13 cellular contexts compared by ENCODE assay signal in the genomic region with DNA sequence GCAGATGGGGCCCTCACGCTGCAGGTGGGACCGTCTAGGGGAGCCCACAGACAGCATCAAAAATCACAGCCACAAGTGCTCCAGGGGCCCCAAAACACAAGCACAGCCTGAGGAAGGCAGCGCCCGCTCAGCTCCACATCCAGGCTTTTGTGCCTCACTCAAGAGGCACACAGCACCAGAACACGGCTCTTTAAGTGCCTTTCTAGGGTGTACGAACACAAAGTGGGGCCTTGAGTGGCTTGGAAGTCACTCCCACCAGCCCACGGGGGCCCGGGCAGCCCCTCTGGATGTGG.
DNase-seq lines count a peak whose midpoint lies in the region; ATAC-seq, FAIRE-seq and TF ChIP-seq lines count a peak whose summit lies in the region.
"Had no signal": no experiment of that assay in that cellular context is flagged by ENCODE, and none has a peak within 500 bp of the region (broad histone marks: within the 10 kb centered on the region; RNA-seq: fewer than 3 reads in every experiment).

No MANE protein-coding gene starts in this region.

- no peak for TF ChIP-seq POLR2A in adrenal gland (IDR thresholded peaks at IDR 0.05)

- H3K4me1 ChIP-seq in ACC112 (ENCODE audit: control insufficient read depth, insufficient read depth, low read length, unreplicated experiment) (peaks cover 24% of the 10 kb centered on the region), adrenal gland (replicated peaks in 1 of 2) (peaks cover 23 to 26% of the 10 kb centered on the region in 2 donors), kidney (ENCODE audit: control insufficient read depth in 1 of 2, insufficient read depth in 1 of 2, low read depth in 1 of 2, low read length in 2 of 2) (peaks cover 25 to 28% of the 10 kb centered on the region in 2 donors), rectal smooth muscle tissue (ENCODE audit: control insufficient read depth, insufficient read depth, low read length) (peaks cover 34% of the 10 kb centered on the region)

- H3K9me3 ChIP-seq in adrenal gland (replicated peaks in 1 of 3) (no peaks in the 10 kb centered on the region), kidney (ENCODE audit: control insufficient read depth in 1 of 2, low read length in 2 of 2) (no peaks in the 10 kb centered on the region)

- 21 to 59% (median 47%) methylated on average over 2 to 8 of the region's 8 CpGs for WGBS in adrenal gland, 4 donors

- ATAC-seq in HG02885 (IDR thresholded peaks at IDR 0.05; ENCODE audit: poor library complexity, unreplicated experiment): no peak
- ATAC-seq: stimulated activated memory B cell treated with anti-CD40 and anti-IgM and Interleukin-4, amounts not matched to agents 10 μg/mL and 1 μg/mL and 100 μg/mL, for 72 hours had no signal

- intact Hi-C loops in adrenal gland (cut with DNase I): no loop called here
- intact Hi-C loops in kidney (cut with DNase I): no loop called here

- H3K79me2 ChIP-seq in ACC112 (ENCODE audit: control insufficient read depth, insufficient read depth, low read length, unreplicated experiment): peaks cover 10% of the 10 kb centered on the region

- FAIRE-seq in kidney (lab: Jason Lieb, UNC): no peak

- H3K4me3 ChIP-seq in ACC112 (ENCODE audit: low read depth, low read length) (peak overlapping the region; percentile 38; the same call in 1 of the 2 replicates), adrenal gland (no peak overlapping the region), kidney (ENCODE audit: low read length in 2 of 2) (no peak overlapping the region), rectal smooth muscle tissue (ENCODE audit: low read length) (peak overlapping the region; percentile 19)
- H3K4me3 ChIP-seq: SK-N-MC had no signal

- H3K27me3 ChIP-seq in ACC112 (ENCODE audit: insufficient read depth, low read length) (no peaks in the 10 kb centered on the region), adrenal gland (no peaks in the 10 kb centered on the region), rectal smooth muscle tissue (ENCODE audit: control insufficient read depth, insufficient read depth, low read length) (no peaks in the 10 kb centered on the region)

- no peak for DNase-seq in adrenal gland
- DNase-seq in kidney: no peak
- DNase-seq in activated naive CD4-positive, alpha-beta T cell treated with anti-CD3 and anti-CD28 coated beads, Interleukin-2, amount 50 U/mL, for 16 hours: no peak
- no peak for DNase-seq in ACHN
- no peak for DNase-seq in stimulated activated CD4-positive, alpha-beta T cell treated with anti-CD3 and anti-CD28 coated beads, Interleukin-15, amount 100 ng/mL, for 24 hours
- DNase-seq: activated CD4-positive, alpha-beta T cell treated with anti-CD3 and anti-CD28 coated beads for 48 hours; cortex of kidney; NCI-H510A had no signal

- no peak overlapping the region for H3K9ac ChIP-seq in kidney (ENCODE audit: low read length in 2 of 2)
- H3K9ac ChIP-seq in rectal smooth muscle tissue (ENCODE audit: low read length): no peak overlapping the region

- H3K27ac ChIP-seq in ACC112 (ENCODE audit: low read depth, low read length) (peak overlapping the region; percentile 76; the same call in 1 of the 2 replicates), adrenal gland (peak overlapping the region; percentile 78 to 98 (median 90)), kidney (ENCODE audit: low read depth in 2 of 2, low read length in 2 of 2) (peak overlapping the region; percentile 88 to 91), rectal smooth muscle tissue (ENCODE audit: low read depth, low read length) (peak overlapping the region; percentile 90)
- H3K27ac ChIP-seq: SK-N-MC had no signal

- H3K36me3 ChIP-seq in ACC112 (ENCODE audit: insufficient read depth, low read length) (no peaks in the 10 kb centered on the region), adrenal gland (replicated peaks in 1 of 2) (no peaks in the 10 kb centered on the region), kidney (ENCODE audit: control insufficient read depth in 1 of 2, insufficient read depth in 2 of 2, low read length in 2 of 2) (no peaks in the 10 kb centered on the region), rectal smooth muscle tissue (ENCODE audit: control insufficient read depth, insufficient read depth, low read length) (no peaks in the 10 kb centered on the region)

- no peak for TF ChIP-seq CTCF in adrenal gland (IDR thresholded peaks at IDR 0.05)
- TF ChIP-seq CTCF in kidney (IDR thresholded peaks at IDR 0.05; ENCODE audit: borderline replicate concordance, extremely low read depth, insufficient read depth): no peak

- no peak overlapping the region for H2AFZ ChIP-seq in ACC112 (ENCODE audit: low read length, unreplicated experiment)

- in situ Hi-C loops in ACHN (cut with HindIII; ENCODE audit: low pct_ligation_motif_present, low pct_unique_long_range_greater_than_20kb, low sequenced_read_pairs): no loop called here

Comparison
In these comparisons a context has a peak if more than half of its experiments do, and no peak if none do; other contexts are left out.
1. H3K4me3 ChIP-seq: peak in ACC112 (single experiment) and rectal smooth muscle tissue (single experiment); none in adrenal gland (0 of 4) and kidney (0 of 2).
2. Peak in every context shown above with its lines, with median percentiles within 50 percentile points of each other: H3K27ac ChIP-seq.